In genomic region chr6:144297498-144298166, GRCh38 we compare ENCODE assay signal across 15 cellular contexts. TPM values are rescaled to one million over a fixed set of nuclear protein-coding genes. Genes with fewer than 3 reads are reported as not detected.
A peak's percentile ranks its signal among the peaks of the same experiment; 100 is the strongest.
DNase-seq lines count a peak whose midpoint lies in the region; ATAC-seq and TF ChIP-seq lines count a peak whose summit lies in the region.
"Had no signal": no experiment of that assay in that cellular context is flagged by ENCODE, and none has a peak within 500 bp of the region (broad histone marks: within the 10 kb centered on the region; RNA-seq: fewer than 3 reads in every experiment).

No MANE protein-coding gene starts in this region.

- H3K4me1 ChIP-seq in sigmoid colon: peaks cover 0 to 18% (median 12%) of the 10 kb centered on the region in 4 donors

- TF ChIP-seq POLR2A in sigmoid colon (IDR thresholded peaks at IDR 0.05): no peak

- H3K27ac ChIP-seq in caudate nucleus (ENCODE audit: low read depth, low read length) (peak overlapping the region; percentile 11), sigmoid colon (peak overlapping the region in 3 of 4 donors; percentile 39 to 67 (median 57))

- CTCF ChIA-PET in Calu3 (lab: Charles Lee): interaction anchor here (1.2 kb wide), 1 partner anchor 26 kb away, joined by 3 read pairs; no protein-coding TSS in a partner anchor

- intact Hi-C loops in Calu3 (cut with micrococcal nuclease; ENCODE audit: unreplicated experiment): loop anchor here (5.0 kb wide), 1 partner anchor 185 kb away; no protein-coding TSS in a partner anchor
- intact Hi-C loops in left colon (cut with DNase I, micrococcal nuclease): no loop called here
- intact Hi-C loops in sigmoid colon (cut with DNase I): no loop called here
- intact Hi-C loops in activated CD4-positive, alpha-beta T cell treated with anti-CD3 and anti-CD28 coated beads, Interleukin-2, amount 10 ng/mL, durations not matched to agents 24 days and 14 days (cut with micrococcal nuclease): no loop called here

- H3K27me3 ChIP-seq in sigmoid colon: no peaks in the 10 kb centered on the region

- peaks cover 30% of the 10 kb centered on the region for H3K4me1 Mint-ChIP-seq in Calu3 (ENCODE audit: low read depth, unreplicated experiment)
- peaks cover 15% of the 10 kb centered on the region for H3K4me1 Mint-ChIP-seq in activated T-cell treated with anti-CD3 and anti-CD28 coated beads, Interleukin-2, amount 50 U/mL, for 24 hours (ENCODE audit: low read depth)
- H3K4me1 Mint-ChIP-seq in activated CD4-positive, alpha-beta T cell treated with anti-CD3 and anti-CD28 coated beads, Interleukin-2, amount 10 ng/mL, durations not matched to agents 24 days and 14 days: peaks cover 7% of the 10 kb centered on the region

- no peaks in the 10 kb centered on the region for H3K9me3 Mint-ChIP-seq in Calu3 (ENCODE audit: low read depth, unreplicated experiment)
- no peaks in the 10 kb centered on the region for H3K9me3 Mint-ChIP-seq in activated T-cell treated with anti-CD3 and anti-CD28 coated beads, Interleukin-2, amount 50 U/mL, for 24 hours
- H3K9me3 Mint-ChIP-seq in activated CD4-positive, alpha-beta T cell treated with anti-CD3 and anti-CD28 coated beads, Interleukin-2, amount 10 ng/mL, durations not matched to agents 24 days and 14 days: peaks cover 25% of the 10 kb centered on the region

- peak overlapping the region; percentile 77 for H3K27ac Mint-ChIP-seq in Calu3 (ENCODE audit: unreplicated experiment)
- H3K27ac Mint-ChIP-seq in activated T-cell treated with anti-CD3 and anti-CD28 coated beads, Interleukin-2, amount 50 U/mL, for 24 hours: no peak overlapping the region
- no peak overlapping the region for H3K27ac Mint-ChIP-seq in activated CD4-positive, alpha-beta T cell treated with anti-CD3 and anti-CD28 coated beads, Interleukin-2, amount 10 ng/mL, durations not matched to agents 24 days and 14 days

- H3K36me3 ChIP-seq in sigmoid colon: peaks cover 0 to 5% (median 0%) of the 10 kb centered on the region in 4 donors

- WGBS in sigmoid colon, 2 donors: 10 to 69% methylated on average over 3 of the region's 3 CpGs

- no peaks in the 10 kb centered on the region for H3K27me3 Mint-ChIP-seq in Calu3 (ENCODE audit: unreplicated experiment)
- no peaks in the 10 kb centered on the region for H3K27me3 Mint-ChIP-seq in activated T-cell treated with anti-CD3 and anti-CD28 coated beads, Interleukin-2, amount 50 U/mL, for 24 hours
- peaks cover 5% of the 10 kb centered on the region for H3K27me3 Mint-ChIP-seq in activated CD4-positive, alpha-beta T cell treated with anti-CD3 and anti-CD28 coated beads, Interleukin-2, amount 10 ng/mL, durations not matched to agents 24 days and 14 days

- BruUV-seq in Calu3 (replicated peaks; lab: Mats Ljungman, UMichigan): no TSS peak

- H3K36me3 Mint-ChIP-seq in Calu3 (ENCODE audit: insufficient read depth, unreplicated experiment): peaks cover 4% of the 10 kb centered on the region
- no peaks in the 10 kb centered on the region for H3K36me3 Mint-ChIP-seq in activated T-cell treated with anti-CD3 and anti-CD28 coated beads, Interleukin-2, amount 50 U/mL, for 24 hours (ENCODE audit: low read depth)
- H3K36me3 Mint-ChIP-seq in activated CD4-positive, alpha-beta T cell treated with anti-CD3 and anti-CD28 coated beads, Interleukin-2, amount 10 ng/mL, durations not matched to agents 24 days and 14 days (ENCODE audit: low read depth): peaks cover 28% of the 10 kb centered on the region

- ATAC-seq in left colon: peak; percentile 63
- ATAC-seq: GM12878 had no signal

- H3K4me3 ChIP-seq in sigmoid colon: no peak overlapping the region
- H3K4me3 ChIP-seq: GM12878 had no signal

- no peak for TF ChIP-seq CTCF in Calu3 (IDR thresholded peaks at IDR 0.05; ENCODE audit: unreplicated experiment)
- TF ChIP-seq CTCF in sigmoid colon (IDR thresholded peaks at IDR 0.05): no peak

- TF ChIP-seq EP300 in sigmoid colon (IDR thresholded peaks at IDR 0.05): no peak

- peak overlapping the region; percentile 43 for H3K4me3 Mint-ChIP-seq in Calu3 (ENCODE audit: low read depth, unreplicated experiment)
- H3K4me3 Mint-ChIP-seq in activated T-cell treated with anti-CD3 and anti-CD28 coated beads, Interleukin-2, amount 50 U/mL, for 24 hours: no peak overlapping the region
- no peak overlapping the region for H3K4me3 Mint-ChIP-seq in activated CD4-positive, alpha-beta T cell treated with anti-CD3 and anti-CD28 coated beads, Interleukin-2, amount 10 ng/mL, durations not matched to agents 24 days and 14 days

- DNase-seq in Calu3 (no peak), caudate nucleus (lab: John Stamatoyannopoulos, UW) (no peak), left colon (no peak), sigmoid colon (no peak), epidermal melanocyte (ENCODE audit: insufficient read length, low spot score) (no peak)
- DNase-seq in activated T-cell treated with anti-CD3 and anti-CD28 coated beads, Interleukin-2, amount 50 U/mL, for 24 hours: no peak
- no peak for DNase-seq in activated CD4-positive, alpha-beta T cell treated with anti-CD3 and anti-CD28 coated beads, Interleukin-2, amount 10 ng/mL, durations not matched to agents 24 days and 14 days
- DNase-seq in activated effector memory CD4-positive, alpha-beta T cell treated with anti-CD3 and anti-CD28 coated beads, Interleukin-2, amount 50 U/mL, for 16 hours: no peak
- DNase-seq: activated CD8-positive, alpha-beta memory T cell treated with anti-CD3 and anti-CD28 coated beads, Interleukin-2, amount 50 U/mL, for 4 hours; DMS79; effector memory CD4-positive, alpha-beta T cell; GOT3; hippocampal formation; NCI-H1092 had no signal

- H3K9me3 ChIP-seq in sigmoid colon: no peaks in the 10 kb centered on the region

RNA-seq across cellular contexts. Expression of gene UTRN, which starts 12.5 kb away (rescaled TPM):
- total RNA-seq in Calu3 (2022) (89.4 and 109 TPM in 2 replicates), left colon (10 to 100 TPM; 88.3 to 89.5 TPM), sigmoid colon (100 to 1,000 TPM in 2 of 4 donors, 10 to 100 TPM in 2; 36.2 to 143 (median 112) TPM)
- 10 to 100 TPM in 2 of 3 donors, 1 to 10 TPM in 1; 9.0 to 36.7 (median 13.4) TPM for polyA plus RNA-seq in sigmoid colon
- total RNA-seq in activated CD4-positive, alpha-beta T cell treated with anti-CD3 and anti-CD28 coated beads, Interleukin-2, amount 10 ng/mL, durations not matched to agents 24 days and 14 days: 36.7 and 45.1 TPM in 2 replicates
